15 cellular contexts compared by ENCODE assay signal in the genomic region with DNA sequence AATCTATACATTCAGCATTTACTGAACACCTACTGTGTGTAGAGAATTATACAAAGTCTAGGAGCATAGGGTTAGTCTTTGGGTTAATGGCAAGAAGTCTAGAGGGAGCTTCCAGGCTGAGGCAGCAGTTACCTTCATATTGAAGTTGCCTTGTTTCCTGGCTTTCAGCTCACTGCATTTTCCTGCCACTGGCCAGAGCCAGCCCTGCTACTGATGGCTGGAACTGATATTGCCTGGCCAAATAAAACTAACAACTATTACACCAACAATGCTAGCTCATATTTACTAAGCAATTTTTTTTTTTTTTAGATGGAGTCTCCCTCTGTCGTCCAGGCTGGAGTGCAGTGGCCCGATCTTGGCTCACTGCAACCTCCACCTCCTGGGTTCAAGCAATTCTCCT.
DNase-seq lines count a peak whose midpoint lies in the region; ATAC-seq and TF ChIP-seq lines count a peak whose summit lies in the region.
"Had no signal": no experiment of that assay in that cellular context is flagged by ENCODE, and none has a peak within 500 bp of the region (broad histone marks: within the 10 kb centered on the region; RNA-seq: fewer than 3 reads in every experiment).

No MANE protein-coding gene starts in this region.

- H3K9me3 ChIP-seq in breast epithelium, result no peaks in the 10 kb centered on the region
- H3K9me3 ChIP-seq: SJCRH30 had no signal

- no peak overlapping the region for H3K4me3 ChIP-seq in breast epithelium
- H3K4me3 ChIP-seq: SJCRH30 had no signal

- POLR2A ChIA-PET in naive thymus-derived CD8-positive, alpha-beta T cell (lab: Charles Lee), result interaction anchor here (0.7 kb wide), 1 partner anchor 22 kb away, joined by 3 read pairs; no protein-coding TSS in a partner anchor

- H3K4me1 Mint-ChIP-seq in naive thymus-derived CD8-positive, alpha-beta T cell, result peaks cover 24 to 79% (median 63%) of the 10 kb centered on the region in 4 donors

- H3K36me3 ChIP-seq in breast epithelium, result no peaks in the 10 kb centered on the region
- H3K36me3 ChIP-seq: SJCRH30 had no signal

- no peaks in the 10 kb centered on the region for H3K36me3 Mint-ChIP-seq in naive thymus-derived CD8-positive, alpha-beta T cell
- H3K36me3 Mint-ChIP-seq: CD8-positive, alpha-beta T cell had no signal

- no peaks in the 10 kb centered on the region for H3K27me3 ChIP-seq in breast epithelium
- H3K27me3 ChIP-seq: SJCRH30 had no signal

- TF ChIP-seq CTCF in breast epithelium (IDR thresholded peaks at IDR 0.05) (no peak), LNCAP (IDR thresholded peaks at IDR 0.05) (peak; percentile 40; the same call in 1 of the 2 replicates), VCaP (conservative IDR thresholded peaks at IDR 0.05) (0 out of 2 replicates have a peak, but pooled peaks have one; percentile 16)

- DNase-seq in T47D (ENCODE audit: low read depth in 1 of 2, low spot score in 1 of 2) (peak; percentile 16 to 48), breast epithelium (ENCODE audit: low spot score in 2 of 2) (no peak), cerebellum (ENCODE audit: low spot score) (no peak)
- DNase-seq in naive thymus-derived CD8-positive, alpha-beta T cell, result no peak
- DNase-seq: CD8-positive, alpha-beta T cell; Karpas-422; NCI-H1417; NCI-H1930; NCI-H526 treated with DMSO at 0.1 percent for 48 hours; NK-92 treated with Interleukin-12 subunit alpha and Interleukin-12 subunit beta, amount 100 ng/mL, for 24 hours; RPMI8226; SJCRH30 had no signal

- H3K4me1 ChIP-seq in breast epithelium, result no peaks in the 10 kb centered on the region

- H3K27ac ChIP-seq in breast epithelium (no peak overlapping the region), VCaP (no peak overlapping the region)
- H3K27ac ChIP-seq: SJCRH30 had no signal

- intact Hi-C loops in breast epithelium (cut with DNase I; ENCODE audit: low total_unique reads), result no loop called here

- in situ Hi-C loops in T47D (cut with HindIII; ENCODE audit: low pct_unique_long_range_greater_than_20kb, low sequenced_read_pairs), result no loop called here

- ATAC-seq in naive thymus-derived CD8-positive, alpha-beta T cell, result no peak
- no peak for ATAC-seq in HG03175 (IDR thresholded peaks at IDR 0.05; ENCODE audit: unreplicated experiment)
- ATAC-seq: CD8-positive, alpha-beta T cell had no signal

- H3K4me3 Mint-ChIP-seq in naive thymus-derived CD8-positive, alpha-beta T cell, result no peak overlapping the region
- H3K4me3 Mint-ChIP-seq: CD8-positive, alpha-beta T cell had no signal

- H3K9me3 Mint-ChIP-seq in naive thymus-derived CD8-positive, alpha-beta T cell, result no peaks in the 10 kb centered on the region
- H3K9me3 Mint-ChIP-seq: CD8-positive, alpha-beta T cell had no signal

- no peaks in the 10 kb centered on the region for H3K27me3 Mint-ChIP-seq in naive thymus-derived CD8-positive, alpha-beta T cell

- TF ChIP-seq POLR2A in breast epithelium (IDR thresholded peaks at IDR 0.05), result no peak

- peak overlapping the region in 6 of 10 donors; percentile 53 to 88 (median 66) for H3K27ac Mint-ChIP-seq in naive thymus-derived CD8-positive, alpha-beta T cell
- H3K27ac Mint-ChIP-seq: CD8-positive, alpha-beta T cell had no signal

Comparison
In these comparisons a context has a peak if more than half of its experiments do, and no peak if none do; other contexts are left out.
1. DNase-seq: peak in T47D (2 of 2); none in breast epithelium (0 of 2), naive thymus-derived CD8-positive, alpha-beta T cell (0 of 10) and cerebellum (single experiment).
2. CTCF ChIP-seq: peak in LNCAP (single experiment) and VCaP (single experiment); none in breast epithelium (0 of 3).